ENCODE assay signal across 24 cellular contexts in the genomic region with DNA sequence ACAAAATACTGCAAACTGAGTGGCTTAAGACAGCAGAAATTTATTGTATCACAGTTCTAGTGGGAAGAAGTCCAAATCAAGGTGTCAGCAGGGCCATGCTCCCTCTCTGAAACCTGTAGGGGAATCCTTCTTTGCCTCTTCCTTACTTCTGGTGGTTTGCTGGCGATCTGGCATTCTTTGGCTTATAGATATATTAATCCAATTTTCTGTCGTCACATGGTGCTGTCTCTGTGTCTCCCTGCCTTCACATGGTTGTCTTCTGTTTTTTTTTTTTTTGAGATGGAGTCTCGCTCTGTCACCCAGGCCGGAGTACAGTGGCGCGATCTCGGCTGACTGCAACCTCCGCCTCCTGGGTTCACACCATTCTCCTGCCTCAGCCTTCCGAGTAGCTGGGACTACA.
"Had no signal": no experiment of that assay in that cellular context is flagged by ENCODE, and none has a peak within 500 bp of the region (broad histone marks: within the 10 kb centered on the region; RNA-seq: fewer than 3 reads in every experiment).

No MANE protein-coding gene starts in this region.

- H2AFZ ChIP-seq: neural progenitor cell, parathyroid adenoma had no signal

- H3K36me3 ChIP-seq: neural progenitor cell, ovary, right lobe of liver, sigmoid colon, thoracic aorta, thyroid gland, upper lobe of left lung, vagina had no signal

- H3K9ac ChIP-seq: neural progenitor cell, parathyroid adenoma had no signal

- H3K4me3 ChIP-seq: neural progenitor cell, ovary, psoas muscle, right lobe of liver, sigmoid colon, stomach, thoracic aorta, thyroid gland, tibial nerve, upper lobe of left lung, vagina had no signal

- H3K9me3 ChIP-seq: ovary, psoas muscle, right lobe of liver, sigmoid colon, stomach, thoracic aorta, thyroid gland, tibial nerve, upper lobe of left lung, vagina had no signal

- H3K27ac ChIP-seq: neural progenitor cell, ovary, parathyroid adenoma, psoas muscle, right lobe of liver, sigmoid colon, stomach, thoracic aorta, thyroid gland, tibial nerve, upper lobe of left lung, vagina had no signal

- H3K79me2 ChIP-seq: parathyroid adenoma had no signal

- H3K4me1 ChIP-seq: psoas muscle, tibial nerve, vagina had no signal

- DNase-seq: naive thymus-derived CD8-positive, alpha-beta T cell; occipital lobe; ovary; posterior cingulate gyrus; psoas muscle; right lobe of liver; sigmoid colon; small intestine; stimulated activated CD4-positive, alpha-beta T cell treated with anti-CD3 and anti-CD28 coated beads, Interleukin-15, amount 100 ng/mL, for 24 hours; stimulated activated CD4-positive, alpha-beta T cell treated with anti-CD3 and anti-CD28 coated beads, Interleukin-2, amount 100 ng/mL, for 24 hours; stimulated activated CD4-positive, alpha-beta T cell treated with anti-CD3 and anti-CD28 coated beads, Interleukin-2, amount 100 ng/mL, for 48 hours; stimulated activated CD4-positive, alpha-beta T cell treated with anti-CD3 and anti-CD28 coated beads, Interleukin-4, amount 100 ng/mL, for 24 hours; stimulated activated naive B cell treated with anti-CD40 and anti-IgM and Interleukin-4, amounts not matched to agents 10 μg/mL and 1 μg/mL and 100 μg/mL, for 72 hours; stimulated activated naive CD4-positive, alpha-beta T cell treated with Interleukin-2 at 50 U/mL for 16 hours; stomach; thyroid gland; trophoblast cell; upper lobe of left lung had no signal

- H3K4me2 ChIP-seq: neural progenitor cell had no signal

- FAIRE-seq: small intestine, urothelium cell line had no signal

- H3K27me3 ChIP-seq: neural progenitor cell, ovary, right lobe of liver, sigmoid colon, stomach, thyroid gland, tibial nerve, upper lobe of left lung, vagina had no signal
